In the genomic region with DNA sequence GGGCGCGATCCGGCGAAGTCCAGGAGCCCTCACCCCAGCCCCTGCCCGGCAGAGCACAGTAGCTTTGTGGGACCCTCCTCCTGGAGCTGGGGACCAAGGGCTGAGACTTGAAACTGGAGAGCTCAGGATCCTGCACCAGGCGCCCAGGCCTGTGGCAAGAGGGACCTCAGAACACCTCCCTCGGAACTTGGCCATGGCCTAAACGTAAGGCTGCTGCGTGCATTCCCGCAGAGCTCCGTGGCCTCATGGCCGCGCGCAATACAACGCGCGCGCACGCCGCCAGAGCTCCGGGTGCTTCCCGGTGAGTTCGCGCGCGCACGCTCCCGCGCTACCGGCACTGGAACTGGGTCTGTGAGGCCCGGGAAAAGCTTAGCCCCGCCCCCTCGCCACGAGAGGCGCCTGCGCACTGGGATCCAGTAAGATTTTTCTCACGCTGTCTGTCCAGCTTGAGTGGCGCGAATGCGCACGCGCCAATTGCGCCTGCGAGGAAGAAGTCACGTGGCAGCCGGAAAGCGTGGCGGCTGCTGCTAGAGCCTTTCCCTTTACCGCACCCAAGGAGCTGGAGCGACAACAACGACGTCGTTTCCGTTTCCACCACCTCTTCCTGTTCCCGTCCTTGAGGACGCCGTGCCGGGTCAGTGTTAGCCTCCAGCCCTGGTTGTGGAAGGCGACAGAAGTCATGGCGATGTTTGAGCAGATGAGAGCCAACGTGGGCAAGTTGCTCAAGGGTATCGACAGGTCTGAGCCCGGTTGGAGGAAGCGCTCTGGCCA, we compare ENCODE assay signal across 8 cellular contexts. TPM values are rescaled to one million over a fixed set of nuclear protein-coding genes. Genes with fewer than 3 reads are reported as not detected.
DNase-seq lines count a peak whose midpoint lies in the region; ATAC-seq, FAIRE-seq and TF ChIP-seq lines count a peak whose summit lies in the region.

EIF3K (plus strand) TSS at position 599 of the 771 bp plus-strand sequence; CDS start at position 680, 81 bp downstream.

- no peaks in the 10 kb centered on the region for H3K27me3 Mint-ChIP-seq in T-helper 17 cell

- H3K4me1 Mint-ChIP-seq in T-helper 17 cell = peaks cover 39% of the 10 kb centered on the region

- intact Hi-C loops in left cardiac atrium (cut with DNase I) (loop anchor here (10.0 kb wide), 2 partner anchors 214 to 306 kb away; partner anchors contain the start of gene FAM98C (in 2 of the 2)), posterior vena cava (cut with DNase I) (no loop called here), upper lobe of right lung (cut with DNase I) (no loop called here)

- H3K9me3 ChIP-seq in T-helper 17 cell (ENCODE audit: control insufficient read depth, low read length, poor library complexity, severe bottlenecking) (no peaks in the 10 kb centered on the region), upper lobe of right lung (no peaks in the 10 kb centered on the region)

- peak within 1 kb of the TSS; percentile 100 for H3K4me3 Mint-ChIP-seq in T-helper 17 cell

- FAIRE-seq in GM12892 (lab: Jason Lieb, UNC) = peak; percentile 99

- TF ChIP-seq CTCF in upper lobe of right lung (IDR thresholded peaks at IDR 0.05) = no peak

- peak; percentile 48 for ATAC-seq in HG02884 (IDR thresholded peaks at IDR 0.05; ENCODE audit: unreplicated experiment)
- ATAC-seq in T-helper 17 cell = peak; percentile 74
- ATAC-seq in left cardiac atrium = peak; percentile 95
- ATAC-seq in upper lobe of right lung = peak; percentile 95

- H3K27ac ChIP-seq in upper lobe of right lung = peak within 1 kb of the TSS; percentile 84

- TF ChIP-seq POLR2A in GM12892 (IDR thresholded peaks at IDR 0.05; ENCODE audit: low read depth, low read length) = peak; percentile 97

- H3K36me3 ChIP-seq in upper lobe of right lung = peaks cover 35% of the 10 kb centered on the region

- H3K27me3 ChIP-seq in upper lobe of right lung = no peaks in the 10 kb centered on the region

- peak within 1 kb of the TSS; percentile 82 for H3K4me3 ChIP-seq in upper lobe of right lung

- peaks cover 19% of the 10 kb centered on the region for H3K4me1 ChIP-seq in upper lobe of right lung

- H3K36me3 Mint-ChIP-seq in T-helper 17 cell (ENCODE audit: low read depth) = peaks cover 12% of the 10 kb centered on the region

- DNase-seq in GM12892 (ENCODE audit: insufficient read length) (peak; percentile 87), NCI-H1694 treated with DMSO at 0.1 percent for 48 hours (lab: John Stamatoyannopoulos, UW) (peak; percentile 98), T-helper 17 cell (peak; percentile 92 to 98 (median 97)), amygdala (lab: John Stamatoyannopoulos, UW) (peak; percentile 93 to 100 (median 97)), left cardiac atrium (peak; percentile 99), posterior vena cava (ENCODE audit: low spot score) (peak; percentile 100), upper lobe of right lung (peak; percentile 100)

- H3K27ac Mint-ChIP-seq in T-helper 17 cell = peak within 1 kb of the TSS; percentile 99

RNA-seq across cellular contexts. Expression of gene EIF3K, which starts in this region (rescaled TPM):
- polyA plus RNA-seq in GM12892 (2012; ENCODE audit: missing spikeins) = 279 TPM
- total RNA-seq in T-helper 17 cell (100 to 1,000 TPM; 282 to 320 TPM), left cardiac atrium (100 to 1,000 TPM; 515 to 563 TPM), posterior vena cava (100 to 1,000 TPM; 170 to 191 TPM), upper lobe of right lung (215 TPM)

Comparison
In these comparisons a context has a peak if more than half of its experiments do, and no peak if none do; other contexts are left out.
1. Peak in every context shown above with its lines: DNase-seq, ATAC-seq, H3K4me3 ChIP-seq and H3K27ac ChIP-seq.
2. intact Hi-C loops: an anchor here in left cardiac atrium (10.0 kb wide); none called in posterior vena cava and upper lobe of right lung.